In the genomic region with DNA sequence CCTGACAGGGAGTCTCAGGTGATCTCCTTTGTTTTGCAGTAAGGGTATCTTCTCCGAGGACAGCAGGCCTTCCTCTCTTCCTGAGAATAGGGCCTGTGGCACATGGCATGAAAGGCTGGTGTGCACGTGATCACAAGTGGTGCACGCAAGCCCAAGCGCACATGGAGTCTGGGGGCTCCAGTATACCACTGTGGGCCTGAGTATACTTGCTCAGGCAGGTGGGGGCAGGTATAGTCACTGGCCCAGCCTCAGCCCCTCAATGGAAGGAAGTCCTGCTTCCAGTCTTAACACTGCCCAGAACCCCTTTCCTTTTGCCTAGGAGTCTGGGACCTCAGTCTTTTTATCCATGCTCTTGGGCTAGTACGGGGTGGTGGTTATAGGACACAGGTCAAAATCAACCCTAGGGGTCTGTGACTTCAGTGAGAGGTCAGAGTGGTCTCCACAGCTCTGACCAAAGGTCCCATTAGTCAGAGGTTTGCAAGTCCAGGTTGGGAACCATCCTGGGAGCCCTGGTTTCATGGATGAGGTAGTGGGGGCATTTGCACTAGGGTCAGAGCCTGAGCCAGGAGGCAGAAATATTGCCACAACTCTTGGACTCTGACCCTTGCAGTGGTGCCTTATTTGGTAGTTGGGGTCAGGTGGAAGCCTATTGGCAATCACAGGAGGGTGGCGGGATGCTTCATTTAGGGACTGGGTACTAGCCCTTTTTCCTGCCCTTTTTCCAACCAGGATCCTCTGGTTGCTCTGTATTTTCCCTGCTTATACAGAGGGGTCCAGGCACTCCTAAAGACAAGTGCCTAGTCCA, we compare ENCODE assay signal across 1 cellular context.
TF ChIP-seq lines count a peak whose summit lies in the region.

No MANE protein-coding gene starts in this region.

TF ChIP-seq in HepG2, 621 proteins besides CTCF, POLR2A, EP300 and RAD21 (continued from another document and continues in another):
- TF ChIP-seq, protein P1, sequence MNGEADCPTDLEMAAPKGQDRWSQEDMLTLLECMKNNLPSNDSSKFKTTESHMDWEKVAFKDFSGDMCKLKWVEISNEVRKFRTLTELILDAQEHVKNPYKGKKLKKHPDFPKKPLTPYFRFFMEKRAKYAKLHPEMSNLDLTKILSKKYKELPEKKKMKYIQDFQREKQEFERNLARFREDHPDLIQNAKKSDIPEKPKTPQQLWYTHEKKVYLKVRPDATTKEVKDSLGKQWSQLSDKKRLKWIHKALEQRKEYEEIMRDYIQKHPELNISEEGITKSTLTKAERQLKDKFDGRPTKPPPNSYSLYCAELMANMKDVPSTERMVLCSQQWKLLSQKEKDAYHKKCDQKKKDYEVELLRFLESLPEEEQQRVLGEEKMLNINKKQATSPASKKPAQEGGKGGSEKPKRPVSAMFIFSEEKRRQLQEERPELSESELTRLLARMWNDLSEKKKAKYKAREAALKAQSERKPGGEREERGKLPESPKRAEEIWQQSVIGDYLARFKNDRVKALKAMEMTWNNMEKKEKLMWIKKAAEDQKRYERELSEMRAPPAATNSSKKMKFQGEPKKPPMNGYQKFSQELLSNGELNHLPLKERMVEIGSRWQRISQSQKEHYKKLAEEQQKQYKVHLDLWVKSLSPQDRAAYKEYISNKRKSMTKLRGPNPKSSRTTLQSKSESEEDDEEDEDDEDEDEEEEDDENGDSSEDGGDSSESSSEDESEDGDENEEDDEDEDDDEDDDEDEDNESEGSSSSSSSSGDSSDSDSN (CRISPR knock-in tag; IDR thresholded peaks at IDR 0.05) = peak; percentile 17; the same call in 1 of the 2 replicates
- TF ChIP-seq, protein P2, sequence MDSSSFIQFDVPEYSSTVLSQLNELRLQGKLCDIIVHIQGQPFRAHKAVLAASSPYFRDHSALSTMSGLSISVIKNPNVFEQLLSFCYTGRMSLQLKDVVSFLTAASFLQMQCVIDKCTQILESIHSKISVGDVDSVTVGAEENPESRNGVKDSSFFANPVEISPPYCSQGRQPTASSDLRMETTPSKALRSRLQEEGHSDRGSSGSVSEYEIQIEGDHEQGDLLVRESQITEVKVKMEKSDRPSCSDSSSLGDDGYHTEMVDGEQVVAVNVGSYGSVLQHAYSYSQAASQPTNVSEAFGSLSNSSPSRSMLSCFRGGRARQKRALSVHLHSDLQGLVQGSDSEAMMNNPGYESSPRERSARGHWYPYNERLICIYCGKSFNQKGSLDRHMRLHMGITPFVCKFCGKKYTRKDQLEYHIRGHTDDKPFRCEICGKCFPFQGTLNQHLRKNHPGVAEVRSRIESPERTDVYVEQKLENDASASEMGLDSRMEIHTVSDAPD (CRISPR knock-in tag; IDR thresholded peaks at IDR 0.05) = peak; percentile 76
- no peak for TF ChIP-seq SP5 (CRISPR knock-in tag; IDR thresholded peaks at IDR 0.05; ENCODE audit: borderline replicate concordance, low read depth)
- peak; percentile 49 for TF ChIP-seq NR2F6 (IDR thresholded peaks at IDR 0.05)
- peak; percentile 67 for TF ChIP-seq NR2F6 (CRISPR knock-in tag; IDR thresholded peaks at IDR 0.05)
- TF ChIP-seq ZNF225 (CRISPR knock-in tag; IDR thresholded peaks at IDR 0.05) = peak; percentile 16; the same call in 1 of the 2 replicates
- TF ChIP-seq, protein P3, sequence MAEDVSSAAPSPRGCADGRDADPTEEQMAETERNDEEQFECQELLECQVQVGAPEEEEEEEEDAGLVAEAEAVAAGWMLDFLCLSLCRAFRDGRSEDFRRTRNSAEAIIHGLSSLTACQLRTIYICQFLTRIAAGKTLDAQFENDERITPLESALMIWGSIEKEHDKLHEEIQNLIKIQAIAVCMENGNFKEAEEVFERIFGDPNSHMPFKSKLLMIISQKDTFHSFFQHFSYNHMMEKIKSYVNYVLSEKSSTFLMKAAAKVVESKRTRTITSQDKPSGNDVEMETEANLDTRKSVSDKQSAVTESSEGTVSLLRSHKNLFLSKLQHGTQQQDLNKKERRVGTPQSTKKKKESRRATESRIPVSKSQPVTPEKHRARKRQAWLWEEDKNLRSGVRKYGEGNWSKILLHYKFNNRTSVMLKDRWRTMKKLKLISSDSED (CRISPR knock-in tag; IDR thresholded peaks at IDR 0.05) = no peak
- TF ChIP-seq NFYB (CRISPR knock-in tag; IDR thresholded peaks at IDR 0.05) = no peak
- TF ChIP-seq ZNF7 (CRISPR knock-in tag; IDR thresholded peaks at IDR 0.05) = no peak
- TF ChIP-seq, protein P4, sequence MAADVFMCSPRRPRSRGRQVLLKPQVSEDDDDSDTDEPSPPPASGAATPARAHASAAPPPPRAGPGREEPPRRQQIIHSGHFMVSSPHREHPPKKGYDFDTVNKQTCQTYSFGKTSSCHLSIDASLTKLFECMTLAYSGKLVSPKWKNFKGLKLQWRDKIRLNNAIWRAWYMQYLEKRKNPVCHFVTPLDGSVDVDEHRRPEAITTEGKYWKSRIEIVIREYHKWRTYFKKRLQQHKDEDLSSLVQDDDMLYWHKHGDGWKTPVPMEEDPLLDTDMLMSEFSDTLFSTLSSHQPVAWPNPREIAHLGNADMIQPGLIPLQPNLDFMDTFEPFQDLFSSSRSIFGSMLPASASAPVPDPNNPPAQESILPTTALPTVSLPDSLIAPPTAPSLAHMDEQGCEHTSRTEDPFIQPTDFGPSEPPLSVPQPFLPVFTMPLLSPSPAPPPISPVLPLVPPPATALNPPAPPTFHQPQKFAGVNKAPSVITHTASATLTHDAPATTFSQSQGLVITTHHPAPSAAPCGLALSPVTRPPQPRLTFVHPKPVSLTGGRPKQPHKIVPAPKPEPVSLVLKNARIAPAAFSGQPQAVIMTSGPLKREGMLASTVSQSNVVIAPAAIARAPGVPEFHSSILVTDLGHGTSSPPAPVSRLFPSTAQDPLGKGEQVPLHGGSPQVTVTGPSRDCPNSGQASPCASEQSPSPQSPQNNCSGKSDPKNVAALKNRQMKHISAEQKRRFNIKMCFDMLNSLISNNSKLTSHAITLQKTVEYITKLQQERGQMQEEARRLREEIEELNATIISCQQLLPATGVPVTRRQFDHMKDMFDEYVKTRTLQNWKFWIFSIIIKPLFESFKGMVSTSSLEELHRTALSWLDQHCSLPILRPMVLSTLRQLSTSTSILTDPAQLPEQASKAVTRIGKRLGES (CRISPR knock-in tag; IDR thresholded peaks at IDR 0.05; ENCODE audit: borderline replicate concordance) = no peak
- peak; percentile 45; the same call in 1 of the 2 replicates for TF ChIP-seq TARDBP (CRISPR knock-in tag; IDR thresholded peaks at IDR 0.05)
- TF ChIP-seq, protein P5, sequence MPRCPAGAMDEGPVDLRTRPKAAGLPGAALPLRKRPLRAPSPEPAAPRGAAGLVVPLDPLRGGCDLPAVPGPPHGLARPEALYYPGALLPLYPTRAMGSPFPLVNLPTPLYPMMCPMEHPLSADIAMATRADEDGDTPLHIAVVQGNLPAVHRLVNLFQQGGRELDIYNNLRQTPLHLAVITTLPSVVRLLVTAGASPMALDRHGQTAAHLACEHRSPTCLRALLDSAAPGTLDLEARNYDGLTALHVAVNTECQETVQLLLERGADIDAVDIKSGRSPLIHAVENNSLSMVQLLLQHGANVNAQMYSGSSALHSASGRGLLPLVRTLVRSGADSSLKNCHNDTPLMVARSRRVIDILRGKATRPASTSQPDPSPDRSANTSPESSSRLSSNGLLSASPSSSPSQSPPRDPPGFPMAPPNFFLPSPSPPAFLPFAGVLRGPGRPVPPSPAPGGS (CRISPR knock-in tag; IDR thresholded peaks at IDR 0.05) = no peak
- TF ChIP-seq ZNF138 (CRISPR knock-in tag; IDR thresholded peaks at IDR 0.05; ENCODE audit: low read depth) = no peak
- peak; percentile 54 for TF ChIP-seq ZFX (CRISPR knock-in tag; IDR thresholded peaks at IDR 0.05; ENCODE audit: low read depth)
- peak; percentile 48 for TF ChIP-seq SAP130 (CRISPR knock-in tag; IDR thresholded peaks at IDR 0.05; ENCODE audit: low read depth)
- no peak for TF ChIP-seq IKZF1 (IDR thresholded peaks at IDR 0.05)
- 0 out of 2 replicates have a peak, but pooled peaks have one; percentile 1 for TF ChIP-seq HES4 (CRISPR knock-in tag; IDR thresholded peaks at IDR 0.05; ENCODE audit: borderline replicate concordance)
- 0 out of 2 replicates have a peak, but pooled peaks have one; percentile 33 for TF ChIP-seq ERF (CRISPR knock-in tag; IDR thresholded peaks at IDR 0.05)
- TF ChIP-seq HNF4G (IDR thresholded peaks at IDR 0.05; ENCODE audit: borderline replicate concordance, low read depth, low read length) = peak; percentile 75
- TF ChIP-seq HNF4G (CRISPR knock-in tag; IDR thresholded peaks at IDR 0.05; ENCODE audit: borderline replicate concordance, low read depth) = no peak
- no peak for TF ChIP-seq CCDC6 (CRISPR knock-in tag; IDR thresholded peaks at IDR 0.05)
- no peak for TF ChIP-seq ZFP90 (CRISPR knock-in tag; IDR thresholded peaks at IDR 0.05; ENCODE audit: borderline replicate concordance)
- no peak for TF ChIP-seq RFX1 (IDR thresholded peaks at IDR 0.05)
- no peak for TF ChIP-seq NONO (IDR thresholded peaks at IDR 0.05)
- 0 out of 2 replicates have a peak, but pooled peaks have one; percentile 14 for TF ChIP-seq NONO (CRISPR knock-in tag; conservative IDR thresholded peaks at IDR 0.05)
- TF ChIP-seq, protein P6, sequence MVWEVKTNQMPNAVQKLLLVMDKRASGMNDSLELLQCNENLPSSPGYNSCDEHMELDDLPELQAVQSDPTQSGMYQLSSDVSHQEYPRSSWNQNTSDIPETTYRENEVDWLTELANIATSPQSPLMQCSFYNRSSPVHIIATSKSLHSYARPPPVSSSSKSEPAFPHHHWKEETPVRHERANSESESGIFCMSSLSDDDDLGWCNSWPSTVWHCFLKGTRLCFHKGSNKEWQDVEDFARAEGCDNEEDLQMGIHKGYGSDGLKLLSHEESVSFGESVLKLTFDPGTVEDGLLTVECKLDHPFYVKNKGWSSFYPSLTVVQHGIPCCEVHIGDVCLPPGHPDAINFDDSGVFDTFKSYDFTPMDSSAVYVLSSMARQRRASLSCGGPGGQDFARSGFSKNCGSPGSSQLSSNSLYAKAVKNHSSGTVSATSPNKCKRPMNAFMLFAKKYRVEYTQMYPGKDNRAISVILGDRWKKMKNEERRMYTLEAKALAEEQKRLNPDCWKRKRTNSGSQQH (CRISPR knock-in tag; IDR thresholded peaks at IDR 0.05; ENCODE audit: low read depth) = no peak
- TF ChIP-seq REPIN1 (CRISPR knock-in tag; IDR thresholded peaks at IDR 0.05; ENCODE audit: borderline replicate concordance, low read depth) = peak; percentile 54; the same call in 1 of the 2 replicates
- TF ChIP-seq REL (CRISPR knock-in tag; conservative IDR thresholded peaks at IDR 0.05) = no peak
- no peak for TF ChIP-seq IRX3 (CRISPR knock-in tag; IDR thresholded peaks at IDR 0.05; ENCODE audit: borderline replicate concordance, low read depth)
- no peak for TF ChIP-seq YEATS2 (CRISPR knock-in tag; IDR thresholded peaks at IDR 0.05; ENCODE audit: borderline replicate concordance)
- TF ChIP-seq, protein P7, sequence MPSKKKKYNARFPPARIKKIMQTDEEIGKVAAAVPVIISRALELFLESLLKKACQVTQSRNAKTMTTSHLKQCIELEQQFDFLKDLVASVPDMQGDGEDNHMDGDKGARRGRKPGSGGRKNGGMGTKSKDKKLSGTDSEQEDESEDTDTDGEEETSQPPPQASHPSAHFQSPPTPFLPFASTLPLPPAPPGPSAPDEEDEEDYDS (CRISPR knock-in tag; IDR thresholded peaks at IDR 0.05) = 0 out of 2 replicates have a peak, but pooled peaks have one; percentile 37
- peak; percentile 11; the same call in 1 of the 2 replicates for TF ChIP-seq ZNF839 (CRISPR knock-in tag; IDR thresholded peaks at IDR 0.05; ENCODE audit: borderline replicate concordance)
- TF ChIP-seq EHMT2 (IDR thresholded peaks at IDR 0.05; ENCODE audit: borderline replicate concordance, low read depth, low read length) = 0 out of 2 replicates have a peak, but pooled peaks have one; percentile 41
- TF ChIP-seq, protein P8, sequence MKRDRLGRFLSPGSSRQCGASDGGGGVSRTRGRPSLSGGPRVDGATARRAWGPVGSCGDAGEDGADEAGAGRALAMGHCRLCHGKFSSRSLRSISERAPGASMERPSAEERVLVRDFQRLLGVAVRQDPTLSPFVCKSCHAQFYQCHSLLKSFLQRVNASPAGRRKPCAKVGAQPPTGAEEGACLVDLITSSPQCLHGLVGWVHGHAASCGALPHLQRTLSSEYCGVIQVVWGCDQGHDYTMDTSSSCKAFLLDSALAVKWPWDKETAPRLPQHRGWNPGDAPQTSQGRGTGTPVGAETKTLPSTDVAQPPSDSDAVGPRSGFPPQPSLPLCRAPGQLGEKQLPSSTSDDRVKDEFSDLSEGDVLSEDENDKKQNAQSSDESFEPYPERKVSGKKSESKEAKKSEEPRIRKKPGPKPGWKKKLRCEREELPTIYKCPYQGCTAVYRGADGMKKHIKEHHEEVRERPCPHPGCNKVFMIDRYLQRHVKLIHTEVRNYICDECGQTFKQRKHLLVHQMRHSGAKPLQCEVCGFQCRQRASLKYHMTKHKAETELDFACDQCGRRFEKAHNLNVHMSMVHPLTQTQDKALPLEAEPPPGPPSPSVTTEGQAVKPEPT (CRISPR knock-in tag; IDR thresholded peaks at IDR 0.05; ENCODE audit: low read depth) = no peak
- TF ChIP-seq ZNF101 (CRISPR knock-in tag; IDR thresholded peaks at IDR 0.05; ENCODE audit: borderline replicate concordance, low read depth) = no peak
- TF ChIP-seq ZNF354B (CRISPR knock-in tag; IDR thresholded peaks at IDR 0.05) = 0 out of 2 replicates have a peak, but pooled peaks have one; percentile 36
- no peak for TF ChIP-seq ZNF792 (CRISPR knock-in tag; IDR thresholded peaks at IDR 0.05)
- peak; percentile 58 for TF ChIP-seq POLR2AphosphoS5 (IDR thresholded peaks at IDR 0.05; ENCODE audit: low read depth, low read length)
- 0 out of 2 replicates have a peak, but pooled peaks have one; percentile 22 for TF ChIP-seq ZMYM4 (CRISPR knock-in tag; IDR thresholded peaks at IDR 0.05)
- TF ChIP-seq, protein P9, sequence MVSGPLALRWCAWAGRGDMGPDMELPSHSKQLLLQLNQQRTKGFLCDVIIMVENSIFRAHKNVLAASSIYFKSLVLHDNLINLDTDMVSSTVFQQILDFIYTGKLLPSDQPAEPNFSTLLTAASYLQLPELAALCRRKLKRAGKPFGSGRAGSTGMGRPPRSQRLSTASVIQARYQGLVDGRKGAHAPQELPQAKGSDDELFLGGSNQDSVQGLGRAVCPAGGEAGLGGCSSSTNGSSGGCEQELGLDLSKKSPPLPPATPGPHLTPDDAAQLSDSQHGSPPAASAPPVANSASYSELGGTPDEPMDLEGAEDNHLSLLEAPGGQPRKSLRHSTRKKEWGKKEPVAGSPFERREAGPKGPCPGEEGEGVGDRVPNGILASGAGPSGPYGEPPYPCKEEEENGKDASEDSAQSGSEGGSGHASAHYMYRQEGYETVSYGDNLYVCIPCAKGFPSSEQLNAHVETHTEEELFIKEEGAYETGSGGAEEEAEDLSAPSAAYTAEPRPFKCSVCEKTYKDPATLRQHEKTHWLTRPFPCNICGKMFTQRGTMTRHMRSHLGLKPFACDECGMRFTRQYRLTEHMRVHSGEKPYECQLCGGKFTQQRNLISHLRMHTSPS (CRISPR knock-in tag; IDR thresholded peaks at IDR 0.05; ENCODE audit: low read depth) = no peak
- TF ChIP-seq KLF15 (CRISPR knock-in tag; IDR thresholded peaks at IDR 0.05; ENCODE audit: borderline replicate concordance) = no peak
- TF ChIP-seq, protein P10, sequence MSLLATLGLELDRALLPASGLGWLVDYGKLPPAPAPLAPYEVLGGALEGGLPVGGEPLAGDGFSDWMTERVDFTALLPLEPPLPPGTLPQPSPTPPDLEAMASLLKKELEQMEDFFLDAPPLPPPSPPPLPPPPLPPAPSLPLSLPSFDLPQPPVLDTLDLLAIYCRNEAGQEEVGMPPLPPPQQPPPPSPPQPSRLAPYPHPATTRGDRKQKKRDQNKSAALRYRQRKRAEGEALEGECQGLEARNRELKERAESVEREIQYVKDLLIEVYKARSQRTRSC (CRISPR knock-in tag; IDR thresholded peaks at IDR 0.05; ENCODE audit: low read depth) = no peak
- TF ChIP-seq NCOR1 (IDR thresholded peaks at IDR 0.05; ENCODE audit: borderline replicate concordance, low read length) = peak; percentile 43; the same call in 1 of the 2 replicates
